ENCODE assay signal across 22 cellular contexts in genomic region chr2:86461042-86461743, GRCh38. TPM values are rescaled to one million over a fixed set of nuclear protein-coding genes. Genes with fewer than 3 reads are reported as not detected.
DNase-seq lines count a peak whose midpoint lies in the region; ATAC-seq and TF ChIP-seq lines count a peak whose summit lies in the region.
"Had no signal": no experiment of that assay in that cellular context is flagged by ENCODE, and none has a peak within 500 bp of the region (broad histone marks: within the 10 kb centered on the region; RNA-seq: fewer than 3 reads in every experiment).

No MANE protein-coding gene starts in this region.

- CTCF ChIA-PET in CD4-positive, alpha-beta T cell (lab: Charles Lee), result no interaction called here
- CTCF ChIA-PET in CD4-positive, alpha-beta memory T cell (lab: Charles Lee; ENCODE audit: partially characterized antibody), result no interaction called here
- CTCF ChIA-PET in T-cell (lab: Charles Lee), result no interaction called here
- CTCF ChIA-PET in activated CD8-positive, alpha-beta T cell treated with anti-CD3 and anti-CD28 coated beads for 36 hours (lab: Charles Lee), result interaction anchor here (1.1 to 1.4 kb wide), 2 partner anchors 12 to 240 kb away, joined by 4 read pairs; no protein-coding TSS in a partner anchor

- H3K4me3 ChIP-seq in CD4-positive, alpha-beta memory T cell (ENCODE audit: low read length in 2 of 2), result no peak overlapping the region
- H3K4me3 ChIP-seq: MG63, PC-9, SJCRH30 had no signal

- H3K9me3 Mint-ChIP-seq in CD4-positive, alpha-beta T cell, result no peaks in the 10 kb centered on the region
- H3K9me3 Mint-ChIP-seq in CD4-positive, alpha-beta memory T cell, result no peaks in the 10 kb centered on the region
- peaks cover 0 to 8% (median 0%) of the 10 kb centered on the region in 3 donors for H3K9me3 Mint-ChIP-seq in T-cell
- no peaks in the 10 kb centered on the region for H3K9me3 Mint-ChIP-seq in central memory CD8-positive, alpha-beta T cell
- H3K9me3 Mint-ChIP-seq in activated CD8-positive, alpha-beta T cell treated with anti-CD3 and anti-CD28 coated beads for 36 hours, result no peaks in the 10 kb centered on the region

- H3K27me3 ChIP-seq in CD4-positive, alpha-beta T cell (ENCODE audit: control insufficient read depth, insufficient read depth, low read length), result no peaks in the 10 kb centered on the region
- H3K27me3 ChIP-seq in CD4-positive, alpha-beta memory T cell (ENCODE audit: insufficient read depth, low read length), result no peaks in the 10 kb centered on the region
- H3K27me3 ChIP-seq: MG63, SJCRH30 had no signal

- POLR2A ChIA-PET in CD4-positive, alpha-beta T cell (lab: Charles Lee), result interaction anchor here (0.6 kb wide), 1 partner anchor 21 kb away, joined by 5 read pairs; no protein-coding TSS in a partner anchor
- POLR2A ChIA-PET in CD4-positive, alpha-beta memory T cell (lab: Charles Lee; ENCODE audit: partially characterized antibody), result no interaction called here
- POLR2A ChIA-PET in T-cell (lab: Charles Lee), result interaction anchor here (0.5 to 0.7 kb wide), 3 partner anchors 9 to 629 kb away, joined by 3 to 7 read pairs (median 6); no protein-coding TSS in a partner anchor
- POLR2A ChIA-PET in activated CD8-positive, alpha-beta T cell treated with anti-CD3 and anti-CD28 coated beads for 36 hours (lab: Charles Lee), result no interaction called here

- H3K36me3 Mint-ChIP-seq in CD4-positive, alpha-beta T cell (ENCODE audit: low read depth), result peaks cover 100% of the 10 kb centered on the region
- peaks cover 70 to 86% of the 10 kb centered on the region in 2 donors for H3K36me3 Mint-ChIP-seq in CD4-positive, alpha-beta memory T cell
- peaks cover 73% of the 10 kb centered on the region for H3K36me3 Mint-ChIP-seq in T-cell
- peaks cover 71% of the 10 kb centered on the region for H3K36me3 Mint-ChIP-seq in central memory CD8-positive, alpha-beta T cell (ENCODE audit: insufficient read depth)
- peaks cover 71% of the 10 kb centered on the region for H3K36me3 Mint-ChIP-seq in activated CD8-positive, alpha-beta T cell treated with anti-CD3 and anti-CD28 coated beads for 36 hours (ENCODE audit: low read depth)

- no peaks in the 10 kb centered on the region for H3K9me3 ChIP-seq in CD4-positive, alpha-beta T cell (ENCODE audit: control insufficient read depth, low read length)
- H3K9me3 ChIP-seq in CD4-positive, alpha-beta memory T cell (ENCODE audit: control insufficient read depth in 1 of 2, low read length in 2 of 2), result no peaks in the 10 kb centered on the region
- H3K9me3 ChIP-seq: MG63, SJCRH30 had no signal

- no peak overlapping the region for H3K4me3 Mint-ChIP-seq in CD4-positive, alpha-beta T cell
- H3K4me3 Mint-ChIP-seq in CD4-positive, alpha-beta memory T cell, result no peak overlapping the region
- H3K4me3 Mint-ChIP-seq in T-cell, result no peak overlapping the region
- H3K4me3 Mint-ChIP-seq in central memory CD8-positive, alpha-beta T cell, result no peak overlapping the region
- no peak overlapping the region for H3K4me3 Mint-ChIP-seq in activated CD8-positive, alpha-beta T cell treated with anti-CD3 and anti-CD28 coated beads for 36 hours
- H3K4me3 Mint-ChIP-seq: B cell had no signal

- H3K36me3 ChIP-seq in CD4-positive, alpha-beta memory T cell (ENCODE audit: insufficient read depth, low read length), result peaks cover 75% of the 10 kb centered on the region

- DNase-seq in CD4-positive, alpha-beta T cell, result no peak
- no peak for DNase-seq in CD4-positive, alpha-beta memory T cell
- no peak for DNase-seq in T-cell
- no peak for DNase-seq in central memory CD8-positive, alpha-beta T cell (ENCODE audit: low spot score in 2 of 2)
- no peak for DNase-seq in activated CD8-positive, alpha-beta T cell treated with anti-CD3 and anti-CD28 coated beads for 36 hours
- DNase-seq in stimulated activated CD8-positive, alpha-beta memory T cell treated with anti-CD3 and anti-CD28 coated beads, Interleukin-4, amount 100 ng/mL, for 48 hours, result no peak
- DNase-seq in DMS 273 (lab: John Stamatoyannopoulos, UW; ENCODE audit: unreplicated experiment), result no peak
- DNase-seq: DMS53; KG1; MG63; NCI-H1105 treated with DMSO at 0.1 percent for 48 hours; NCI-H2029; NCI-H446 treated with DMSO at 0.1 percent for 48 hours; NCI-H526; NCI-H82; NK-92 treated with Interleukin-12 subunit alpha and Interleukin-12 subunit beta, amount 100 ng/mL, for 24 hours; PC-9; SJCRH30 had no signal

- H3K4me1 ChIP-seq in CD4-positive, alpha-beta memory T cell (ENCODE audit: insufficient read depth, low read length), result peaks cover 10% of the 10 kb centered on the region
- H3K4me1 ChIP-seq: SJCRH30 had no signal

- no peaks in the 10 kb centered on the region for H3K27me3 Mint-ChIP-seq in CD4-positive, alpha-beta T cell
- H3K27me3 Mint-ChIP-seq in CD4-positive, alpha-beta memory T cell, result no peaks in the 10 kb centered on the region
- no peaks in the 10 kb centered on the region for H3K27me3 Mint-ChIP-seq in T-cell
- H3K27me3 Mint-ChIP-seq in central memory CD8-positive, alpha-beta T cell, result no peaks in the 10 kb centered on the region
- H3K27me3 Mint-ChIP-seq in activated CD8-positive, alpha-beta T cell treated with anti-CD3 and anti-CD28 coated beads for 36 hours, result no peaks in the 10 kb centered on the region
- H3K27me3 Mint-ChIP-seq: B cell had no signal

- H3K27ac ChIP-seq in CD4-positive, alpha-beta T cell (ENCODE audit: low read depth, low read length), result no peak overlapping the region
- H3K27ac ChIP-seq in CD4-positive, alpha-beta memory T cell (ENCODE audit: low read depth, low read length), result no peak overlapping the region
- H3K27ac ChIP-seq: C4-2B, PC-9, SJCRH30 had no signal

- intact Hi-C loops in CD4-positive, alpha-beta T cell (cut with DNase I, micrococcal nuclease), result no loop called here
- intact Hi-C loops in CD4-positive, alpha-beta memory T cell (cut with micrococcal nuclease), result no loop called here
- intact Hi-C loops in activated CD8-positive, alpha-beta T cell treated with anti-CD3 and anti-CD28 coated beads for 36 hours (cut with micrococcal nuclease), result no loop called here

- no peak for TF ChIP-seq CTCF in CD4-positive, alpha-beta T cell (IDR thresholded peaks at IDR 0.05)
- no peak for TF ChIP-seq CTCF in activated CD8-positive, alpha-beta T cell treated with anti-CD3 and anti-CD28 coated beads for 36 hours (IDR thresholded peaks at IDR 0.05)

- no peak for ATAC-seq in CD4-positive, alpha-beta T cell (ENCODE audit: poor library complexity)
- ATAC-seq in T-cell (replicated peaks in 1 of 4), result no peak
- ATAC-seq in central memory CD8-positive, alpha-beta T cell (replicated peaks; ENCODE audit: extremely low read depth, poor library complexity, severe bottlenecking), result no peak
- ATAC-seq in activated CD8-positive, alpha-beta T cell treated with anti-CD3 and anti-CD28 coated beads for 36 hours, result no peak
- ATAC-seq: Right ventricle myocardium inferior, SK-N-SH treated with all-trans-retinoic acid at 6 μM for 48 hours had no signal

- peaks cover 66% of the 10 kb centered on the region for H3K4me1 Mint-ChIP-seq in CD4-positive, alpha-beta T cell (ENCODE audit: low read depth)
- peaks cover 25 to 42% (median 35%) of the 10 kb centered on the region in 4 donors for H3K4me1 Mint-ChIP-seq in CD4-positive, alpha-beta memory T cell
- peaks cover 38 to 50% (median 41%) of the 10 kb centered on the region in 3 donors for H3K4me1 Mint-ChIP-seq in T-cell
- peaks cover 34% of the 10 kb centered on the region for H3K4me1 Mint-ChIP-seq in central memory CD8-positive, alpha-beta T cell
- peaks cover 12% of the 10 kb centered on the region for H3K4me1 Mint-ChIP-seq in activated CD8-positive, alpha-beta T cell treated with anti-CD3 and anti-CD28 coated beads for 36 hours (ENCODE audit: low read depth)

- peak overlapping the region; percentile 54 for H3K27ac Mint-ChIP-seq in CD4-positive, alpha-beta T cell
- peak overlapping the region in 6 of 7 donors; percentile 2 to 74 (median 46) for H3K27ac Mint-ChIP-seq in CD4-positive, alpha-beta memory T cell
- peak overlapping the region; percentile 41 to 66 for H3K27ac Mint-ChIP-seq in T-cell
- H3K27ac Mint-ChIP-seq in central memory CD8-positive, alpha-beta T cell (ENCODE audit: low read depth), result peak overlapping the region; percentile 47
- no peak overlapping the region for H3K27ac Mint-ChIP-seq in activated CD8-positive, alpha-beta T cell treated with anti-CD3 and anti-CD28 coated beads for 36 hours
- H3K27ac Mint-ChIP-seq: B cell had no signal

RNA-seq across cellular contexts. Expression of gene KDM3A, which starts 20.0 kb away (rescaled TPM):
- 100 to 1,000 TPM; 205 to 207 TPM for total RNA-seq in CD4-positive, alpha-beta T cell
- 100 to 1,000 TPM; 158 to 164 TPM for total RNA-seq in CD4-positive, alpha-beta memory T cell
- 10 to 100 TPM; 17.2 to 40.1 TPM for polyA plus RNA-seq in CD4-positive, alpha-beta memory T cell
- total RNA-seq in T-cell, result 100 to 1,000 TPM; 140 to 168 (median 145) TPM
- total RNA-seq in activated CD8-positive, alpha-beta T cell treated with anti-CD3 and anti-CD28 coated beads for 36 hours, result 100 to 1,000 TPM; 107 to 114 TPM

Comparison
In these comparisons a context has a peak if more than half of its experiments do, and no peak if none do; other contexts are left out.
1. POLR2A ChIA-PET loops: an anchor here in CD4-positive, alpha-beta T cell (0.6 kb wide) and T-cell (0.5 to 0.7 kb wide); none called in CD4-positive, alpha-beta memory T cell and activated CD8-positive, alpha-beta T cell treated with anti-CD3 and anti-CD28 coated beads for 36 hours.